Comparison of ENCODE assay signal across 8 cellular contexts in genomic region chr3:27728195-27729087, GRCh38. TPM values are rescaled to one million over a fixed set of nuclear protein-coding genes. Genes with fewer than 3 reads are reported as not detected.
A peak's percentile ranks its signal among the peaks of the same experiment; 100 is the strongest.
DNase-seq lines count a peak whose midpoint lies in the region; ATAC-seq, FAIRE-seq and TF ChIP-seq lines count a peak whose summit lies in the region.

No MANE protein-coding gene starts in this region.

- H3K9me3 ChIP-seq in A549 (no peaks in the 10 kb centered on the region), left ventricle myocardium inferior (replicated peaks) (no peaks in the 10 kb centered on the region)

- intact Hi-C loops in left ventricle myocardium inferior (cut with micrococcal nuclease): no loop called here

- no peak for TF ChIP-seq POLR2A in A549 (IDR thresholded peaks at IDR 0.05; ENCODE audit: low read length)

- H3K36me3 ChIP-seq in left ventricle myocardium inferior: no peaks in the 10 kb centered on the region

- H3K27me3 ChIP-seq in left ventricle myocardium inferior (ENCODE audit: low read depth): peaks cover 98% of the 10 kb centered on the region

- ATAC-seq in A549: peak in 1 of 2 experiments; percentile 52; a peak in 3 of 6 replicates
- peak; percentile 71 for ATAC-seq in GM18907 (IDR thresholded peaks at IDR 0.05; ENCODE audit: unreplicated experiment)

- no peak for DNase-seq in A549 (ENCODE audit: low read depth in 1 of 2, low spot score in 1 of 2)
- peak; percentile 14 for DNase-seq in SW480 (ENCODE audit: low spot score)
- no peak for DNase-seq in left ventricle myocardium inferior
- DNase-seq in globus pallidus (ENCODE audit: low spot score): no peak
- DNase-seq in C1 segment of cervical spinal cord (lab: John Stamatoyannopoulos, UW): no peak
- no peak for DNase-seq in NCI-H526 treated with DMSO at 0.1 percent for 48 hours (lab: John Stamatoyannopoulos, UW)
- no peak for DNase-seq in RCC 7860 (ENCODE audit: low spot score)

- POLR2A ChIA-PET in A549 (lab: Yijun Ruan, JAX): no interaction called here

- CTCF ChIA-PET in A549 (lab: Yijun Ruan, JAX): interaction anchor here (3.2 kb wide), 1 partner anchor 16 kb away, joined by 11 read pairs; no protein-coding TSS in a partner anchor

- WGBS in A549 (ENCODE audit: missing lambda C conversion rate): 56% methylated on average over 35 of the region's 35 CpGs

- H3K4me1 ChIP-seq in A549 (no peaks in the 10 kb centered on the region), left ventricle myocardium inferior (peaks cover 41% of the 10 kb centered on the region)

- H3K4me3 ChIP-seq in A549: no peak overlapping the region
- H3K4me3 ChIP-seq in left ventricle myocardium inferior: peak overlapping the region; percentile 51

- TF ChIP-seq CTCF in A549 (IDR thresholded peaks at IDR 0.05) (no peak), left ventricle myocardium inferior (IDR thresholded peaks at IDR 0.05; ENCODE audit: borderline replicate concordance) (peak; percentile 31)

- no peak for TF ChIP-seq RAD21 in A549 (conservative IDR thresholded peaks at IDR 0.05 in 1 of 2, IDR thresholded peaks at IDR 0.05 in 1 of 2)

- no peak for TF ChIP-seq EP300 in A549 (IDR thresholded peaks at IDR 0.05)

- no peak for FAIRE-seq in A549 (lab: Jason Lieb, UNC)
- no peak for FAIRE-seq in RCC 7860 (lab: Jason Lieb, UNC)

- no peak overlapping the region for H3K27ac ChIP-seq in A549
- no peak overlapping the region for H3K27ac ChIP-seq in left ventricle myocardium inferior (replicated peaks)

- H3K4me2 ChIP-seq in A549: peak overlapping the region; percentile 35; the same call in 2 of the 3 replicates

TF ChIP-seq in A549, 52 proteins besides CTCF, POLR2A, EP300 and RAD21:
- TF ChIP-seq SMC3 (IDR thresholded peaks at IDR 0.05) (no peak), KDM1A (IDR thresholded peaks at IDR 0.05; ENCODE audit: low read depth) (no peak), ELK1 (IDR thresholded peaks at IDR 0.05; ENCODE audit: low read depth, low read length) (no peak), BHLHE40 (IDR thresholded peaks at IDR 0.05; ENCODE audit: low read depth, low read length) (no peak), CEBPB (IDR thresholded peaks at IDR 0.05) (no peak), FOSL2 (IDR thresholded peaks at IDR 0.05) (no peak), FOSL2 (CRISPR knock-in tag; IDR thresholded peaks at IDR 0.05) (no peak), NPAS2 (CRISPR knock-in tag; IDR thresholded peaks at IDR 0.05; ENCODE audit: borderline replicate concordance) (no peak), JUNB (IDR thresholded peaks at IDR 0.05) (no peak), MAX (IDR thresholded peaks at IDR 0.05) (no peak), EHMT2 (IDR thresholded peaks at IDR 0.05; ENCODE audit: low read depth) (no peak), PHF8 (IDR thresholded peaks at IDR 0.05; ENCODE audit: borderline replicate concordance, low read depth) (no peak), HOXB13 (CRISPR knock-in tag; IDR thresholded peaks at IDR 0.05; ENCODE audit: low read depth) (no peak), TP53 (CRISPR knock-in tag; IDR thresholded peaks at IDR 0.05) (no peak), JUN (IDR thresholded peaks at IDR 0.05) (no peak), E2F6 (IDR thresholded peaks at IDR 0.05; ENCODE audit: borderline replicate concordance, low read depth) (no peak), RNF2 (IDR thresholded peaks at IDR 0.05; ENCODE audit: borderline replicate concordance, low read depth) (no peak)

RNA-seq across cellular contexts. Expression of gene EOMES, which starts 6.3 kb away (rescaled TPM):
- 1.2 and 1.6 TPM in 2 replicates for polyA plus RNA-seq in A549 (2011; rRNA removed)
- 0.57 and 0.74 TPM in 2 replicates for polyA plus RNA-seq in A549 (2012; cell fraction: cytosol; rRNA removed)
- polyA plus RNA-seq in A549 (2012; cell fraction: nucleus; rRNA removed): 0.72 and 0.87 TPM in 2 replicates
- polyA plus RNA-seq in A549 (2017; fragmentation: RNase III; extraction: RNeasy Plus Mini Kit Qiagen cat#74134 plus additional on column Dnase treatment): 0.74 to 1.0 TPM (median 0.84 TPM) in 3 replicates
- polyA minus RNA-seq in A549 (2011; rRNA and poly(A)+ RNA removed): 0.83 and 1.7 TPM in 2 replicates
- 0.14 TPM for total RNA-seq in left ventricle myocardium inferior
